In genomic region chr6:142374090-142374783, GRCh38 we compare ENCODE assay signal across 1 cellular context.
TF ChIP-seq lines count a peak whose summit lies in the region.

No MANE protein-coding gene starts in this region.

TF ChIP-seq in HepG2, 621 proteins besides CTCF, POLR2A, EP300 and RAD21 (continued from another document and continues in another):
- TF ChIP-seq LRRFIP1 (CRISPR knock-in tag; conservative IDR thresholded peaks at IDR 0.05) (no peak), AFF4 (CRISPR knock-in tag; IDR thresholded peaks at IDR 0.05) (no peak), CREB1 (IDR thresholded peaks at IDR 0.05) (no peak), CREB1 (CRISPR knock-in tag; IDR thresholded peaks at IDR 0.05) (no peak), MIXL1 (CRISPR knock-in tag; IDR thresholded peaks at IDR 0.05) (peak; percentile 52; the same call in 1 of the 2 replicates), PHF8 (CRISPR knock-in tag; IDR thresholded peaks at IDR 0.05) (no peak; the same call in 1 of the 2 replicates), ZNF496 (CRISPR knock-in tag; IDR thresholded peaks at IDR 0.05; ENCODE audit: insufficient replicate concordance) (no peak), PHB2 (IDR thresholded peaks at IDR 0.05; ENCODE audit: partially characterized antibody) (no peak), MAF1 (CRISPR knock-in tag; IDR thresholded peaks at IDR 0.05; ENCODE audit: borderline replicate concordance) (no peak), ZNF713 (CRISPR knock-in tag; IDR thresholded peaks at IDR 0.05) (no peak), RFX3 (CRISPR knock-in tag; IDR thresholded peaks at IDR 0.05) (no peak), ZFP90 (CRISPR knock-in tag; IDR thresholded peaks at IDR 0.05; ENCODE audit: borderline replicate concordance) (no peak), ZNF44 (CRISPR knock-in tag; IDR thresholded peaks at IDR 0.05) (no peak), ZFYVE20 (CRISPR knock-in tag; IDR thresholded peaks at IDR 0.05; ENCODE audit: borderline replicate concordance, low read depth) (no peak), MTA1 (CRISPR knock-in tag; IDR thresholded peaks at IDR 0.05; ENCODE audit: borderline replicate concordance) (no peak), SKI (IDR thresholded peaks at IDR 0.05; ENCODE audit: partially characterized antibody) (no peak), WIZ (CRISPR knock-in tag; IDR thresholded peaks at IDR 0.05) (no peak), CBX2 (IDR thresholded peaks at IDR 0.05; ENCODE audit: low read depth, low read length) (no peak), CBX2 (CRISPR knock-in tag; IDR thresholded peaks at IDR 0.05; ENCODE audit: low read depth) (no peak), MED1 (CRISPR knock-in tag; IDR thresholded peaks at IDR 0.05) (peak; percentile 28; the same call in 1 of the 2 replicates), PAX8 (CRISPR knock-in tag; IDR thresholded peaks at IDR 0.05; ENCODE audit: borderline replicate concordance) (no peak), CCDC6 (CRISPR knock-in tag; IDR thresholded peaks at IDR 0.05) (no peak), MBNL3 (CRISPR knock-in tag; conservative IDR thresholded peaks at IDR 0.05) (no peak), ZNF672 (CRISPR knock-in tag; IDR thresholded peaks at IDR 0.05) (no peak), ZNF800 (CRISPR knock-in tag; IDR thresholded peaks at IDR 0.05) (no peak), ZNF274 (CRISPR knock-in tag; IDR thresholded peaks at IDR 0.05) (no peak), DRAP1 (CRISPR knock-in tag; IDR thresholded peaks at IDR 0.05) (peak; percentile 40; the same call in 1 of the 2 replicates), PTBP1 (IDR thresholded peaks at IDR 0.05; ENCODE audit: low read depth, low read length, poor library complexity, severe bottlenecking) (no peak), RNF219 (CRISPR knock-in tag; IDR thresholded peaks at IDR 0.05) (no peak), ZNF589 (CRISPR knock-in tag; conservative IDR thresholded peaks at IDR 0.05) (no peak), CAMTA2 (CRISPR knock-in tag; IDR thresholded peaks at IDR 0.05; ENCODE audit: borderline replicate concordance) (no peak), CENPT (CRISPR knock-in tag; IDR thresholded peaks at IDR 0.05; ENCODE audit: low read depth) (no peak), SRY (CRISPR knock-in tag; IDR thresholded peaks at IDR 0.05) (no peak), ELF4 (CRISPR knock-in tag; IDR thresholded peaks at IDR 0.05; ENCODE audit: borderline replicate concordance) (no peak), ZNF710 (CRISPR knock-in tag; IDR thresholded peaks at IDR 0.05; ENCODE audit: borderline replicate concordance) (0 out of 2 replicates have a peak, but pooled peaks have one; percentile 21), MED13 (CRISPR knock-in tag; IDR thresholded peaks at IDR 0.05) (no peak), ZNF124 (CRISPR knock-in tag; IDR thresholded peaks at IDR 0.05) (no peak), PPARG (CRISPR knock-in tag; conservative IDR thresholded peaks at IDR 0.05) (no peak), ZNF337 (CRISPR knock-in tag; IDR thresholded peaks at IDR 0.05; ENCODE audit: borderline replicate concordance, low read depth) (no peak), HOXD1 (CRISPR knock-in tag; IDR thresholded peaks at IDR 0.05) (no peak), RORA (CRISPR knock-in tag; IDR thresholded peaks at IDR 0.05) (no peak), ZFP62 (CRISPR knock-in tag; IDR thresholded peaks at IDR 0.05) (no peak), ATM (IDR thresholded peaks at IDR 0.05; ENCODE audit: borderline replicate concordance) (no peak), TMF1 (CRISPR knock-in tag; IDR thresholded peaks at IDR 0.05; ENCODE audit: low read depth) (no peak), SNAI1 (CRISPR knock-in tag; IDR thresholded peaks at IDR 0.05; ENCODE audit: borderline replicate concordance) (no peak), ZNF207 (IDR thresholded peaks at IDR 0.05; ENCODE audit: borderline replicate concordance) (no peak), PAXIP1 (CRISPR knock-in tag; conservative IDR thresholded peaks at IDR 0.05) (peak; percentile 41; the same call in 1 of the 2 replicates), FOXA1 (IDR thresholded peaks at IDR 0.05) (no peak), FOXA1 (CRISPR knock-in tag; IDR thresholded peaks at IDR 0.05) (no peak), STAT5B (CRISPR knock-in tag; IDR thresholded peaks at IDR 0.05) (no peak), MAFK (conservative IDR thresholded peaks at IDR 0.05 in 1 of 2, IDR thresholded peaks at IDR 0.05 in 1 of 2; ENCODE audit: low read length in 2 of 2) (no peak), MAFF (IDR thresholded peaks at IDR 0.05; ENCODE audit: low read depth, low read length) (no peak), ZNF354B (CRISPR knock-in tag; IDR thresholded peaks at IDR 0.05) (no peak), ZNF275 (CRISPR knock-in tag; IDR thresholded peaks at IDR 0.05; ENCODE audit: borderline replicate concordance) (no peak), THAP11 (CRISPR knock-in tag; IDR thresholded peaks at IDR 0.05) (no peak), HMG20A (CRISPR knock-in tag; IDR thresholded peaks at IDR 0.05; ENCODE audit: borderline replicate concordance) (peak; percentile 27; the same call in 1 of the 2 replicates)
